In the genomic region with DNA sequence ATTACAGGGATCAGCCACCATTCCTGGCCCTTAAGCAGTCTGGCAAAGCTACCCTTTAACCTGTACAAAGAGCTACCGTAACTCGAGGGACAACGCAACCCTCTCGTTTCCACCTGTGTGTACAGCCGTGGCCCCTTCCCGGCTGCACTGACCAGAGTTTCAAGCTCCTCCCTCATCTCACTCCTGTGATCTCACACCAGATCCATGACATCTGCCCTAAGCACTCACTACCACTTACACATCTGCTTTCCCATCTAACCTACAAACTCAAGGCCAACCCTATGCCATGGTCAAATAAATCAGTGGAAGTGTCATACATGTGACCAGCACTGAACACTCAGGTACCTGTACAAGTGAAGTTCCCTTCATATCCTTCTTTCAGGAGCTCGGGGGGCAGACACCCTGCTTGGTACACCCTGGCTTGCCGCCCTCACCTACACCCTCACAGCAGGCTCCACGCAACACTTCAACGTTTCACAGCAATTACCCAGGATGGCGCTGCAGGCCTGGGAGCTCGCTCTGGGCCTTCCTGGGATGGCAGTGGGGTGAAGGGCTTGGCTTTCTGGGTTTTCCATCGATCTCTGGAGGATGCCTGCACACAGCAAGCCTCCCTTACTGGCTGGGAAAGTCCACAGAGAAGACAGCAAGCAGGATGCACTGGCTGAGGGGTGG, we compare ENCODE assay signal across 1 cellular context.
TF ChIP-seq lines count a peak whose summit lies in the region.

No MANE protein-coding gene starts in this region.

TF ChIP-seq in A549, 52 proteins besides CTCF, POLR2A, EP300 and RAD21 (continued from another document):
- TF ChIP-seq HEYL (CRISPR knock-in tag; IDR thresholded peaks at IDR 0.05), result no peak
- TF ChIP-seq RCOR1 (IDR thresholded peaks at IDR 0.05; ENCODE audit: low read depth, low read length), result no peak
- TF ChIP-seq CBX2 (IDR thresholded peaks at IDR 0.05; ENCODE audit: borderline replicate concordance, low read depth), result no peak
- TF ChIP-seq RNF2 (IDR thresholded peaks at IDR 0.05; ENCODE audit: borderline replicate concordance, low read depth), result no peak
- TF ChIP-seq MYC (IDR thresholded peaks at IDR 0.05; ENCODE audit: borderline replicate concordance, low read length), result no peak
- TF ChIP-seq, protein P1, sequence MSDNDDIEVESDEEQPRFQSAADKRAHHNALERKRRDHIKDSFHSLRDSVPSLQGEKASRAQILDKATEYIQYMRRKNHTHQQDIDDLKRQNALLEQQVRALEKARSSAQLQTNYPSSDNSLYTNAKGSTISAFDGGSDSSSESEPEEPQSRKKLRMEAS (IDR thresholded peaks at IDR 0.05), result no peak
- TF ChIP-seq JUN (IDR thresholded peaks at IDR 0.05), result no peak
- TF ChIP-seq ZFP36 (IDR thresholded peaks at IDR 0.05; ENCODE audit: borderline replicate concordance, partially characterized antibody), result no peak
- TF ChIP-seq HOXB5 (CRISPR knock-in tag; IDR thresholded peaks at IDR 0.05), result no peak
